8 cellular contexts compared by ENCODE assay signal in genomic region chr9:35756743-35757526, GRCh38. TPM values are rescaled to one million over a fixed set of nuclear protein-coding genes. Genes with fewer than 3 reads are reported as not detected.
DNase-seq lines count a peak whose midpoint lies in the region; ATAC-seq and TF ChIP-seq lines count a peak whose summit lies in the region.

No MANE protein-coding gene starts in this region.

- no peak; the same call in 1 of the 2 replicates for TF ChIP-seq CTCF in AG10803 (conservative IDR thresholded peaks at IDR 0.05; ENCODE audit: low read length)
- TF ChIP-seq CTCF in glutamatergic neuron (IDR thresholded peaks at IDR 0.05; ENCODE audit: partially characterized antibody, unreplicated experiment) = peak; percentile 7
- no peak for TF ChIP-seq CTCF in osteoblast (IDR thresholded peaks at IDR 0.05; ENCODE audit: extremely low read depth, low read depth, low read length)

- no peaks in the 10 kb centered on the region for H3K27me3 ChIP-seq in osteoblast (ENCODE audit: insufficient read depth, low read length)

- peaks cover 17% of the 10 kb centered on the region for H3K9me3 Mint-ChIP-seq in glutamatergic neuron (ENCODE audit: unreplicated experiment)

- H3K4me1 Mint-ChIP-seq in glutamatergic neuron (ENCODE audit: low read depth, unreplicated experiment) = peaks cover 8% of the 10 kb centered on the region

- H3K4me2 ChIP-seq in osteoblast (ENCODE audit: insufficient read depth, low read length) = peak overlapping the region; percentile 77

- H3K4me3 ChIP-seq in AG10803 (ENCODE audit: low read length) = peak overlapping the region; percentile 44
- peak overlapping the region; percentile 60 for H3K4me3 ChIP-seq in osteoblast (ENCODE audit: insufficient read depth, low read length)
- H3K4me3 ChIP-seq in urinary bladder (ENCODE audit: low read depth, low read length) = peak overlapping the region; percentile 54

- no peaks in the 10 kb centered on the region for H3K9me3 ChIP-seq in osteoblast (ENCODE audit: low read depth, low read length)

- H3K4me1 ChIP-seq in osteoblast (ENCODE audit: insufficient read depth, low read length) (peaks cover 29% of the 10 kb centered on the region), urinary bladder (ENCODE audit: insufficient read depth) (no peaks in the 10 kb centered on the region)

- WGBS in urinary bladder = under 1% methylated on average over 53 of the region's 53 CpGs

- ATAC-seq in GM18907 (IDR thresholded peaks at IDR 0.05; ENCODE audit: unreplicated experiment) = peak; percentile 58
- ATAC-seq in HG03139 (IDR thresholded peaks at IDR 0.05; ENCODE audit: unreplicated experiment) = peak; percentile 62

- peak overlapping the region; percentile 96 for H3K4me3 Mint-ChIP-seq in glutamatergic neuron (ENCODE audit: unreplicated experiment)

- H3K36me3 ChIP-seq in osteoblast (ENCODE audit: insufficient read depth, low read length) = peaks cover 17% of the 10 kb centered on the region
- peaks cover 3% of the 10 kb centered on the region for H3K36me3 ChIP-seq in urinary bladder (ENCODE audit: insufficient read depth)

- DNase-seq in AG10803 (ENCODE audit: low read depth) (no peak), NOMO-1 treated with DMSO at 0.1 percent for 48 hours (lab: John Stamatoyannopoulos, UW; ENCODE audit: unreplicated experiment) (peak; percentile 73), activated gamma-delta T cell (lab: John Stamatoyannopoulos, UW) (peak; percentile 31), glutamatergic neuron (peak; percentile 54), osteoblast (ENCODE audit: insufficient read length, low spot score, missing footprints) (no peak)

- H3K27me3 Mint-ChIP-seq in glutamatergic neuron (ENCODE audit: unreplicated experiment) = peaks cover 12% of the 10 kb centered on the region

- peak overlapping the region; percentile 23 for H2AFZ ChIP-seq in osteoblast (ENCODE audit: low read length)

- peaks cover 4% of the 10 kb centered on the region for H3K36me3 Mint-ChIP-seq in glutamatergic neuron (ENCODE audit: unreplicated experiment)

- H3K79me2 ChIP-seq in osteoblast (ENCODE audit: insufficient read depth, low read length) = no peaks in the 10 kb centered on the region

- H4K20me1 ChIP-seq in osteoblast (ENCODE audit: insufficient read depth, low read length) = peaks cover 2% of the 10 kb centered on the region

- H3K27ac Mint-ChIP-seq in glutamatergic neuron (ENCODE audit: unreplicated experiment) = peak overlapping the region; percentile 86

- H3K27ac ChIP-seq in osteoblast (ENCODE audit: low read depth, low read length) (no peak overlapping the region), urinary bladder (ENCODE audit: low read depth) (peak overlapping the region; percentile 90)

RNA-seq across cellular contexts. Expression of gene MSMP, which starts 2.9 kb away (rescaled TPM):
- not detected for total RNA-seq in glutamatergic neuron (ENCODE audit: unreplicated experiment)
- not detected in 2 replicates for total RNA-seq in osteoblast
- 0.53 TPM for total RNA-seq in urinary bladder
- 0.42 TPM for polyA plus RNA-seq in urinary bladder

RNA-seq across cellular contexts. Expression of gene RGP1, which starts 7.8 kb away (rescaled TPM):
- total RNA-seq in glutamatergic neuron (ENCODE audit: unreplicated experiment) (44.0 TPM), osteoblast (16.5 and 18.5 TPM in 2 replicates), urinary bladder (12.1 TPM)
- 16.7 TPM for polyA plus RNA-seq in urinary bladder

RNA-seq across cellular contexts. Expression of gene GBA2, which starts 7.9 kb away (rescaled TPM):
- total RNA-seq in glutamatergic neuron (ENCODE audit: unreplicated experiment) = 287 TPM
- total RNA-seq in osteoblast = 29.5 and 31.1 TPM in 2 replicates
- 36.0 TPM for total RNA-seq in urinary bladder
- polyA plus RNA-seq in urinary bladder = 51.4 TPM

RNA-seq across cellular contexts. Expression of gene CREB3, which starts 24.5 kb away (rescaled TPM):
- total RNA-seq in glutamatergic neuron (ENCODE audit: unreplicated experiment) (32.0 TPM), osteoblast (56.6 and 64.8 TPM in 2 replicates), urinary bladder (28.2 TPM)
- 50.0 TPM for polyA plus RNA-seq in urinary bladder

RNA-seq across cellular contexts. Expression of gene TLN1, which starts 24.9 kb away (rescaled TPM):
- total RNA-seq in glutamatergic neuron (ENCODE audit: unreplicated experiment) (56.2 TPM), osteoblast (306 and 376 TPM in 2 replicates), urinary bladder (154 TPM)
- 533 TPM for polyA plus RNA-seq in urinary bladder

Comparison
In these comparisons a context has a peak if more than half of its experiments do, and no peak if none do; other contexts are left out.
1. DNase-seq: peak in NOMO-1 treated with DMSO at 0.1 percent for 48 hours (single experiment), activated gamma-delta T cell (single experiment) and glutamatergic neuron (single experiment); none in AG10803 (single experiment) and osteoblast (single experiment).
2. Peak in every context shown above with its lines, with median percentiles within 50 percentile points of each other: H3K4me3 ChIP-seq.